1 cellular context compared by ENCODE assay signal in genomic region chr15:101449471-101450425, GRCh38.
TF ChIP-seq lines count a peak whose summit lies in the region.

No MANE protein-coding gene starts in this region.

TF ChIP-seq in K562, 482 proteins besides CTCF, POLR2A, EP300 and RAD21:
- TF ChIP-seq HIVEP1 (CRISPR knock-in tag; IDR thresholded peaks at IDR 0.05) (no peak), STAG1 (CRISPR knock-in tag; IDR thresholded peaks at IDR 0.05; ENCODE audit: borderline replicate concordance) (no peak), ZNF277 (CRISPR knock-in tag; IDR thresholded peaks at IDR 0.05; ENCODE audit: borderline replicate concordance) (no peak), MEF2D (tag; conservative IDR thresholded peaks at IDR 0.05; ENCODE audit: low read depth) (no peak), ZNF354B (CRISPR knock-in tag; IDR thresholded peaks at IDR 0.05) (no peak), ZNF12 (CRISPR knock-in tag; IDR thresholded peaks at IDR 0.05) (no peak)
